ENCODE assay signal across 21 cellular contexts in the genomic region with DNA sequence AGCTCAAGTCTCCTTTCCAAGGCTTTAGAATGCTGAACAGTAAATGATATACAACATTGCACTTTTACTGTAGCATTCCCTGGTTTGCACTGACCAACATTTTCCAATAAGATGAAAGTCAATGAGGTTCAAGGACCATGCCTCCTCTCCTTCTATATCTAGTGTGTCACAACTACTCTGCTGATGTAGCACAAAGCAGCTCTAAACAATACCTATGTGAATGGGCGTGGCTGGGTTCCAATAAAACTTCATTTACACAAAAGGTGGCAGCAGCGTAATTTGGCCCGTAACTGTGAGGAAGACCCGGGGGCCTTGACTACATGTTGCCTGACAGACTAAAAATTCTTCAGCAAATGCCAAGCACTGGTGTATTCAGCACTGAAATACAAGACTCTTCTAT. TPM values are rescaled to one million over a fixed set of nuclear protein-coding genes. Genes with fewer than 3 reads are reported as not detected.
DNase-seq lines count a peak whose midpoint lies in the region; ATAC-seq and TF ChIP-seq lines count a peak whose summit lies in the region.
"Had no signal": no experiment of that assay in that cellular context is flagged by ENCODE, and none has a peak within 500 bp of the region (broad histone marks: within the 10 kb centered on the region; RNA-seq: fewer than 3 reads in every experiment).

No MANE protein-coding gene starts in this region.

- H3K4me1 Mint-ChIP-seq in activated CD8-positive, alpha-beta memory T cell treated with anti-CD3 and anti-CD28 coated beads, Interleukin-2, amount 10 ng/mL, durations not matched to agents 7 days and 5 days = peaks cover 34% of the 10 kb centered on the region
- H3K4me1 Mint-ChIP-seq in CD4-positive, CD25-positive, alpha-beta regulatory T cell = peaks cover 10 to 48% (median 30%) of the 10 kb centered on the region in 4 donors

- peaks cover 65% of the 10 kb centered on the region for H3K36me3 ChIP-seq in CD4-positive, CD25-positive, alpha-beta regulatory T cell (ENCODE audit: control insufficient read depth, insufficient read depth, low read length)
- H3K36me3 ChIP-seq in Panc1 (ENCODE audit: control insufficient read depth, insufficient read depth, low read length) = peaks cover 18% of the 10 kb centered on the region
- H3K36me3 ChIP-seq in osteoblast (ENCODE audit: insufficient read depth, low read length) = peaks cover 67% of the 10 kb centered on the region

- intact Hi-C loops in Panc1 (cut with micrococcal nuclease; ENCODE audit: unreplicated experiment) = no loop called here
- intact Hi-C loops in left colon (cut with DNase I, micrococcal nuclease) = no loop called here

- in situ Hi-C loops in Panc1 (cut with HindIII; ENCODE audit: low pct_unique_long_range_greater_than_20kb, low sequenced_read_pairs) = loop anchor here (25.0 kb wide), 1 partner anchor 128 kb away; the partner anchor contains the start of gene FBF1

- POLR2A ChIA-PET in Panc1 (lab: Charles Lee) = no interaction called here

- H3K27me3 ChIP-seq in CD4-positive, CD25-positive, alpha-beta regulatory T cell (ENCODE audit: control insufficient read depth, insufficient read depth, low read length) = no peaks in the 10 kb centered on the region
- H3K27me3 ChIP-seq in Panc1 (ENCODE audit: control insufficient read depth, insufficient read depth, low read length) (no peaks in the 10 kb centered on the region), osteoblast (ENCODE audit: insufficient read depth, low read length) (no peaks in the 10 kb centered on the region)
- H3K27me3 ChIP-seq: BLaER1 treated with 17β-estradiol and CSF1 and Interleukin-3, amounts not matched to agents 10 nM and 100 nM had no signal

- no peak overlapping the region for H3K4me3 Mint-ChIP-seq in activated CD8-positive, alpha-beta memory T cell treated with anti-CD3 and anti-CD28 coated beads, Interleukin-2, amount 10 ng/mL, durations not matched to agents 7 days and 5 days
- peak overlapping the region in 2 of 4 donors; percentile 53 to 69 for H3K4me3 Mint-ChIP-seq in CD4-positive, CD25-positive, alpha-beta regulatory T cell
- H3K4me3 Mint-ChIP-seq: HFFc6 had no signal

- BruUV-seq in Panc1 (replicated peaks; lab: Mats Ljungman, UMichigan) = TSS peak; percentile 44

- H3K4me3 ChIP-seq in CD4-positive, CD25-positive, alpha-beta regulatory T cell (ENCODE audit: low read depth, low read length) = no peak overlapping the region
- no peak overlapping the region for H3K4me3 ChIP-seq in Panc1 (ENCODE audit: low read depth in 2 of 2, low read length in 2 of 2)
- H3K4me3 ChIP-seq in osteoblast (ENCODE audit: insufficient read depth, low read length) = no peak overlapping the region
- H3K4me3 ChIP-seq: BLaER1 treated with 17β-estradiol and CSF1 and Interleukin-3, amounts not matched to agents 10 nM and 100 nM had no signal

- CTCF ChIA-PET in activated CD8-positive, alpha-beta memory T cell treated with anti-CD3 and anti-CD28 coated beads, Interleukin-2, amount 10 ng/mL, durations not matched to agents 7 days and 5 days (lab: Charles Lee) = interaction anchor here (0.6 to 10.8 kb wide), 8 partner anchors 36 to 332 kb away, joined by 3 to 62 read pairs (median 4); partner anchors contain the start of gene EXOC7
- CTCF ChIA-PET in Panc1 (lab: Charles Lee) = no interaction called here

- peak overlapping the region; percentile 38 for H3K27ac Mint-ChIP-seq in activated CD8-positive, alpha-beta memory T cell treated with anti-CD3 and anti-CD28 coated beads, Interleukin-2, amount 10 ng/mL, durations not matched to agents 7 days and 5 days
- peak overlapping the region in 2 of 3 donors; percentile 69 to 75 for H3K27ac Mint-ChIP-seq in CD4-positive, CD25-positive, alpha-beta regulatory T cell
- H3K27ac Mint-ChIP-seq: HFFc6 had no signal

- no peak for DNase-seq in activated CD8-positive, alpha-beta memory T cell treated with anti-CD3 and anti-CD28 coated beads, Interleukin-2, amount 10 ng/mL, durations not matched to agents 7 days and 5 days
- no peak for DNase-seq in activated CD8-positive, alpha-beta memory T cell treated with anti-CD3 and anti-CD28 coated beads, Interleukin-2, amount 50 U/mL, for 48 hours
- DNase-seq in CD4-positive, CD25-positive, alpha-beta regulatory T cell = no peak
- DNase-seq in Panc1 (ENCODE audit: low read depth, low spot score) (no peak), left colon (no peak), osteoblast (ENCODE audit: insufficient read length, low spot score, missing footprints) (no peak), DMS53 (lab: John Stamatoyannopoulos, UW) (no peak)
- DNase-seq: DND-41, H7, HFFc6, KBM-7, NCI-H1694 treated with DMSO at 0.1 percent for 48 hours, NCI-H510A, NCI-H748 treated with DMSO at 0.1 percent for 48 hours, OCI-M1, SHP77 had no signal

- H3K27ac ChIP-seq in CD4-positive, CD25-positive, alpha-beta regulatory T cell (ENCODE audit: insufficient read depth, low read length, poor library complexity, severe bottlenecking) = no peak overlapping the region
- H3K27ac ChIP-seq in Panc1 (ENCODE audit: low read length) (no peak overlapping the region), osteoblast (ENCODE audit: low read depth, low read length) (no peak overlapping the region)
- H3K27ac ChIP-seq: BLaER1 treated with 17β-estradiol and CSF1 and Interleukin-3, amounts not matched to agents 10 nM and 100 nM had no signal

- no peaks in the 10 kb centered on the region for H3K27me3 Mint-ChIP-seq in activated CD8-positive, alpha-beta memory T cell treated with anti-CD3 and anti-CD28 coated beads, Interleukin-2, amount 10 ng/mL, durations not matched to agents 7 days and 5 days
- no peaks in the 10 kb centered on the region for H3K27me3 Mint-ChIP-seq in CD4-positive, CD25-positive, alpha-beta regulatory T cell

- H3K4me1 ChIP-seq in CD4-positive, CD25-positive, alpha-beta regulatory T cell (ENCODE audit: control insufficient read depth, insufficient read depth, low read length, poor library complexity, severe bottlenecking) = peaks cover 28% of the 10 kb centered on the region
- H3K4me1 ChIP-seq in Panc1 (ENCODE audit: control insufficient read depth, insufficient read depth, low read length) (peaks cover 2% of the 10 kb centered on the region), osteoblast (ENCODE audit: insufficient read depth, low read length) (peaks cover 6% of the 10 kb centered on the region)

- no peaks in the 10 kb centered on the region for H3K9me3 Mint-ChIP-seq in activated CD8-positive, alpha-beta memory T cell treated with anti-CD3 and anti-CD28 coated beads, Interleukin-2, amount 10 ng/mL, durations not matched to agents 7 days and 5 days (ENCODE audit: low read depth)
- no peaks in the 10 kb centered on the region for H3K9me3 Mint-ChIP-seq in CD4-positive, CD25-positive, alpha-beta regulatory T cell
- H3K9me3 Mint-ChIP-seq: HFFc6 had no signal

- no peaks in the 10 kb centered on the region for H3K9me3 ChIP-seq in CD4-positive, CD25-positive, alpha-beta regulatory T cell (ENCODE audit: control insufficient read depth in 2 of 2, low read length in 2 of 2)
- H3K9me3 ChIP-seq in Panc1 (ENCODE audit: control insufficient read depth, insufficient read depth, low read depth, low read length) = no peaks in the 10 kb centered on the region
- H3K9me3 ChIP-seq in osteoblast (ENCODE audit: low read depth, low read length) = no peaks in the 10 kb centered on the region
- H3K9me3 ChIP-seq: BLaER1 treated with 17β-estradiol and CSF1 and Interleukin-3, amounts not matched to agents 10 nM and 100 nM had no signal

- H3K79me2 ChIP-seq in osteoblast (ENCODE audit: insufficient read depth, low read length) = peaks cover 46% of the 10 kb centered on the region

- peaks cover 20% of the 10 kb centered on the region for H4K20me1 ChIP-seq in osteoblast (ENCODE audit: insufficient read depth, low read length)

- no peak overlapping the region for H2AFZ ChIP-seq in osteoblast (ENCODE audit: low read length)

- ATAC-seq in activated CD8-positive, alpha-beta memory T cell treated with anti-CD3 and anti-CD28 coated beads, Interleukin-2, amount 10 ng/mL, durations not matched to agents 7 days and 5 days = no peak
- ATAC-seq in CD4-positive, CD25-positive, alpha-beta regulatory T cell (ENCODE audit: low read depth in 2 of 2) = no peak
- no peak for ATAC-seq in Panc1
- peak; percentile 89 for ATAC-seq in left colon
- ATAC-seq in SK-N-SH treated with all-trans-retinoic acid at 6 μM for 48 hours = no peak

- TF ChIP-seq CTCF in Panc1 (IDR thresholded peaks at IDR 0.05) (no peak), osteoblast (IDR thresholded peaks at IDR 0.05; ENCODE audit: extremely low read depth, low read depth, low read length) (no peak)

- H3K4me2 ChIP-seq in osteoblast (ENCODE audit: insufficient read depth, low read length) = no peak overlapping the region
- H3K4me2 ChIP-seq: BLaER1 treated with 17β-estradiol and CSF1 and Interleukin-3, amounts not matched to agents 10 nM and 100 nM had no signal

- peaks cover 50% of the 10 kb centered on the region for H3K36me3 Mint-ChIP-seq in activated CD8-positive, alpha-beta memory T cell treated with anti-CD3 and anti-CD28 coated beads, Interleukin-2, amount 10 ng/mL, durations not matched to agents 7 days and 5 days
- H3K36me3 Mint-ChIP-seq in CD4-positive, CD25-positive, alpha-beta regulatory T cell = peaks cover 34% of the 10 kb centered on the region

RNA-seq across cellular contexts. Expression of gene SRP68, which starts 6.6 kb away (rescaled TPM):
- 100 to 1,000 TPM in 1 of 2 experiments, 10 to 100 TPM in 1; 92.0 to 116 TPM for total RNA-seq in activated CD8-positive, alpha-beta memory T cell treated with anti-CD3 and anti-CD28 coated beads, Interleukin-2, amount 10 ng/mL, durations not matched to agents 7 days and 5 days
- 68.8 TPM for total RNA-seq in CD4-positive, CD25-positive, alpha-beta regulatory T cell
- 10 to 100 TPM; 71.6 to 81.0 (median 74.5) TPM for polyA plus RNA-seq in CD4-positive, CD25-positive, alpha-beta regulatory T cell
- total RNA-seq in Panc1 (2021; ENCODE audit: unreplicated experiment) (100 TPM), left colon (10 to 100 TPM; 49.9 to 56.5 TPM), osteoblast (22.7 and 25.3 TPM in 2 replicates)
- polyA plus RNA-seq in Panc1 (2012; ENCODE audit: insufficient read length) = 93.8 TPM

RNA-seq across cellular contexts. Expression of gene GALR2, which starts 8.8 kb away (rescaled TPM):
- total RNA-seq in activated CD8-positive, alpha-beta memory T cell treated with anti-CD3 and anti-CD28 coated beads, Interleukin-2, amount 10 ng/mL, durations not matched to agents 7 days and 5 days = under 1 TPM; 0.29 to 0.47 TPM
- 0.86 TPM for total RNA-seq in CD4-positive, CD25-positive, alpha-beta regulatory T cell
- under 1 TPM in 2 of 4 donors, not detected in 2; 0.41 to 0.62 TPM for polyA plus RNA-seq in CD4-positive, CD25-positive, alpha-beta regulatory T cell
- total RNA-seq in Panc1 (2021; ENCODE audit: unreplicated experiment) (0.41 TPM), left colon (not detected), osteoblast (0.29 TPM in 1 of 2 replicates, not detected in the other)
- 1.6 TPM for polyA plus RNA-seq in Panc1 (2012; ENCODE audit: insufficient read length)
- total RNA-seq: A673, RPMI7951 had no signal

RNA-seq across cellular contexts. Expression of gene ZACN, which starts 13.2 kb away (rescaled TPM):
- total RNA-seq in activated CD8-positive, alpha-beta memory T cell treated with anti-CD3 and anti-CD28 coated beads, Interleukin-2, amount 10 ng/mL, durations not matched to agents 7 days and 5 days = under 1 TPM; 0.26 to 0.87 TPM
- 0.42 TPM for total RNA-seq in CD4-positive, CD25-positive, alpha-beta regulatory T cell
- polyA plus RNA-seq in CD4-positive, CD25-positive, alpha-beta regulatory T cell = 1 to 10 TPM in 1 of 4 donors, under 1 TPM in 3; 0.24 to 2.0 (median 0.62) TPM
- not detected for total RNA-seq in Panc1 (2021; ENCODE audit: unreplicated experiment)
- polyA plus RNA-seq in Panc1 (2012; ENCODE audit: insufficient read length) = 42.5 TPM
- under 1 TPM in 1 of 2 donors, not detected in 1; 0.22 TPM for total RNA-seq in left colon
- not detected in 2 replicates for total RNA-seq in osteoblast
- total RNA-seq: A673, G401, RPMI7951 had no signal

RNA-seq across cellular contexts. Expression of gene EXOC7, which starts 37.8 kb away (rescaled TPM):
- 100 to 1,000 TPM; 132 to 137 TPM for total RNA-seq in activated CD8-positive, alpha-beta memory T cell treated with anti-CD3 and anti-CD28 coated beads, Interleukin-2, amount 10 ng/mL, durations not matched to agents 7 days and 5 days
- total RNA-seq in CD4-positive, CD25-positive, alpha-beta regulatory T cell = 105 TPM
- 10 to 100 TPM; 41.3 to 47.6 (median 45.0) TPM for polyA plus RNA-seq in CD4-positive, CD25-positive, alpha-beta regulatory T cell
- total RNA-seq in Panc1 (2021; ENCODE audit: unreplicated experiment) (190 TPM), left colon (100 to 1,000 TPM; 100 to 102 TPM), osteoblast (102 TPM in 2 replicates)
- polyA plus RNA-seq in Panc1 (2012; ENCODE audit: insufficient read length) = 127 TPM

RNA-seq across cellular contexts. Expression of gene EVPL, which starts 38.6 kb away (rescaled TPM):
- total RNA-seq in activated CD8-positive, alpha-beta memory T cell treated with anti-CD3 and anti-CD28 coated beads, Interleukin-2, amount 10 ng/mL, durations not matched to agents 7 days and 5 days = under 1 TPM in 1 of 2 experiments, not detected in 1; 0.03 TPM
- 0.15 TPM for total RNA-seq in CD4-positive, CD25-positive, alpha-beta regulatory T cell
- under 1 TPM in 1 of 4 donors, not detected in 3; 0.05 TPM for polyA plus RNA-seq in CD4-positive, CD25-positive, alpha-beta regulatory T cell
- total RNA-seq in Panc1 (2021; ENCODE audit: unreplicated experiment) (36.4 TPM), left colon (10 to 100 TPM; 18.9 to 28.5 TPM), osteoblast (not detected in 2 replicates)
- 44.9 TPM for polyA plus RNA-seq in Panc1 (2012; ENCODE audit: insufficient read length)
- total RNA-seq: H7, HFFc6, RPMI7951 had no signal
